In genomic region chr1:226444901-226445300, GRCh38 we compare ENCODE assay signal across 8 cellular contexts. TPM values are rescaled to one million over a fixed set of nuclear protein-coding genes. Genes with fewer than 3 reads are reported as not detected.
A peak's percentile ranks its signal among the peaks of the same experiment; 100 is the strongest.
DNase-seq lines count a peak whose midpoint lies in the region; ATAC-seq and TF ChIP-seq lines count a peak whose summit lies in the region.

No MANE protein-coding gene starts in this region.

- no peaks in the 10 kb centered on the region for H3K36me3 Mint-ChIP-seq in activated T-cell treated with anti-CD3 and anti-CD28 coated beads, Interleukin-2, amount 50 U/mL, for 72 hours (ENCODE audit: insufficient read depth in 2 of 2)

- H3K4me2 ChIP-seq in Loucy (ENCODE audit: low read depth, low read length, poor library complexity, severe bottlenecking), result peak overlapping the region; percentile 63

- H3K36me3 ChIP-seq in Loucy (ENCODE audit: insufficient read depth, low read length) (no peaks in the 10 kb centered on the region), prostate gland (no peaks in the 10 kb centered on the region)

- H3K27ac ChIP-seq in prostate gland, result no peak overlapping the region

- H3F3A ChIP-seq in Loucy (ENCODE audit: low read depth), result 0 out of 2 replicates have a peak, but pooled peaks cover 3% of the 10 kb centered on the region

- peaks cover 39% of the 10 kb centered on the region for H3K4me1 Mint-ChIP-seq in activated T-cell treated with anti-CD3 and anti-CD28 coated beads, Interleukin-2, amount 50 U/mL, for 72 hours (ENCODE audit: low read depth)

- no peak overlapping the region for H3K4me3 ChIP-seq in GM12865 (ENCODE audit: low read depth, low read length)
- peak overlapping the region; percentile 26 for H3K4me3 ChIP-seq in Loucy (ENCODE audit: low read length, poor library complexity, severe bottlenecking)
- H3K4me3 ChIP-seq in prostate gland, result no peak overlapping the region

- peak; percentile 99 for ATAC-seq in GM21576 (IDR thresholded peaks at IDR 0.05; ENCODE audit: unreplicated experiment)
- peak; percentile 100 for ATAC-seq in activated T-cell treated with anti-CD3 and anti-CD28 coated beads, Interleukin-2, amount 50 U/mL, for 72 hours (replicated peaks in 1 of 2)

- H2AFZ ChIP-seq in Loucy (ENCODE audit: low read length), result peak overlapping the region; percentile 48; the same call in 1 of the 2 replicates

- H3K4me1 ChIP-seq in Loucy (ENCODE audit: insufficient read depth, low read length, poor library complexity, severe bottlenecking) (peaks cover 27% of the 10 kb centered on the region), prostate gland (replicated peaks) (no peaks in the 10 kb centered on the region)

- H3K9ac ChIP-seq in Loucy (ENCODE audit: low read depth, low read length, poor library complexity, severe bottlenecking), result peak overlapping the region; percentile 10

- H4K20me1 ChIP-seq in Loucy (ENCODE audit: insufficient read depth, low read length, poor library complexity, severe bottlenecking), result no peaks in the 10 kb centered on the region

- TF ChIP-seq CTCF in GM12865 (IDR thresholded peaks at IDR 0.05; ENCODE audit: insufficient read depth, low read depth, low read length, missing control alignments) (peak; percentile 49), Loucy (conservative IDR thresholded peaks at IDR 0.05; ENCODE audit: low read length) (peak; percentile 71), prostate gland (IDR thresholded peaks at IDR 0.05) (no peak)

- H3K9me3 ChIP-seq in Loucy (ENCODE audit: insufficient read depth, low read depth, low read length) (no peaks in the 10 kb centered on the region), prostate gland (no peaks in the 10 kb centered on the region)

- intact Hi-C loops in prostate gland (cut with DNase I), result no loop called here

- no peak overlapping the region for H3K27ac Mint-ChIP-seq in activated T-cell treated with anti-CD3 and anti-CD28 coated beads, Interleukin-2, amount 50 U/mL, for 72 hours

- no peaks in the 10 kb centered on the region for H3K9me3 Mint-ChIP-seq in activated T-cell treated with anti-CD3 and anti-CD28 coated beads, Interleukin-2, amount 50 U/mL, for 72 hours

- no peaks in the 10 kb centered on the region for H3K79me2 ChIP-seq in Loucy (ENCODE audit: insufficient read depth, low read length)

- H3K27me3 ChIP-seq in Loucy (ENCODE audit: insufficient read depth, low read length, poor library complexity, severe bottlenecking) (no peaks in the 10 kb centered on the region), prostate gland (replicated peaks; ENCODE audit: insufficient read depth) (no peaks in the 10 kb centered on the region)

- H3K9me2 ChIP-seq in Loucy (replicated peaks; ENCODE audit: low read depth, low read length), result no peaks in the 10 kb centered on the region

- 87% methylated on average over 2 of the region's 2 CpGs for WGBS in prostate gland

- DNase-seq in GM12865 (ENCODE audit: low read depth), result peak; percentile 94
- DNase-seq in activated T-cell treated with anti-CD3 and anti-CD28 coated beads, Interleukin-2, amount 50 U/mL, for 72 hours, result peak; percentile 74 to 80
- DNase-seq in stimulated activated CD4-positive, alpha-beta T cell treated with anti-CD3 and anti-CD28 coated beads, Interleukin-4, amount 100 ng/mL, for 24 hours, result peak; percentile 48
- DNase-seq in pons (ENCODE audit: low spot score), result no peak
- DNase-seq in prostate gland (ENCODE audit: low spot score), result no peak
- DNase-seq in NCI-H1436 treated with DMSO at 0.1 percent for 48 hours (lab: John Stamatoyannopoulos, UW), result no peak

- no peaks in the 10 kb centered on the region for H3K27me3 Mint-ChIP-seq in activated T-cell treated with anti-CD3 and anti-CD28 coated beads, Interleukin-2, amount 50 U/mL, for 72 hours (ENCODE audit: low read depth)

- H3K4me3 Mint-ChIP-seq in activated T-cell treated with anti-CD3 and anti-CD28 coated beads, Interleukin-2, amount 50 U/mL, for 72 hours, result peak overlapping the region; percentile 15 to 37

- no peak for TF ChIP-seq POLR2A in prostate gland (IDR thresholded peaks at IDR 0.05)

RNA-seq across cellular contexts. Expression of gene PARP1, which starts 37.0 kb away (rescaled TPM):
- 100 to 1,000 TPM; 161 to 184 TPM for total RNA-seq in activated T-cell treated with anti-CD3 and anti-CD28 coated beads, Interleukin-2, amount 50 U/mL, for 72 hours
- 100 to 1,000 TPM; 197 to 212 TPM for total RNA-seq in prostate gland

Comparison
In these comparisons a context has a peak if more than half of its experiments do, and no peak if none do; other contexts are left out.
1. DNase-seq: peak in GM12865 (single experiment), activated T-cell treated with anti-CD3 and anti-CD28 coated beads, Interleukin-2, amount 50 U/mL, for 72 hours (2 of 2) and stimulated activated CD4-positive, alpha-beta T cell treated with anti-CD3 and anti-CD28 coated beads, Interleukin-4, amount 100 ng/mL, for 24 hours (single experiment); none in pons (single experiment), prostate gland (single experiment) and NCI-H1436 treated with DMSO at 0.1 percent for 48 hours (single experiment).
2. CTCF ChIP-seq: peak in GM12865 (single experiment) and Loucy (single experiment); none in prostate gland (0 of 4).